Comparison of ENCODE assay signal across 17 cellular contexts in genomic region chr1:200374569-200375312, GRCh38. TPM values are rescaled to one million over a fixed set of nuclear protein-coding genes. Genes with fewer than 3 reads are reported as not detected.
A peak's percentile ranks its signal among the peaks of the same experiment; 100 is the strongest.
DNase-seq lines count a peak whose midpoint lies in the region; FAIRE-seq and TF ChIP-seq lines count a peak whose summit lies in the region.
"Had no signal": no experiment of that assay in that cellular context is flagged by ENCODE, and none has a peak within 500 bp of the region (broad histone marks: within the 10 kb centered on the region; RNA-seq: fewer than 3 reads in every experiment).

No MANE protein-coding gene starts in this region.

- no peaks in the 10 kb centered on the region for H3K79me2 ChIP-seq in ACC112 (ENCODE audit: control insufficient read depth, insufficient read depth, low read length, unreplicated experiment)

- peaks cover 48% of the 10 kb centered on the region for H3K4me1 ChIP-seq in ACC112 (ENCODE audit: control insufficient read depth, insufficient read depth, low read length, unreplicated experiment)
- peaks cover 64% of the 10 kb centered on the region for H3K4me1 ChIP-seq in HUES48 (ENCODE audit: control insufficient read depth, insufficient read depth, low read length)
- H3K4me1 ChIP-seq in small intestine (ENCODE audit: control insufficient read depth in 2 of 2, insufficient read depth in 1 of 2, low read depth in 1 of 2, low read length in 1 of 2), result no peaks in the 10 kb centered on the region
- H3K4me1 ChIP-seq: uterus had no signal

- H2AFZ ChIP-seq in ACC112 (ENCODE audit: low read length, unreplicated experiment), result peak overlapping the region; percentile 16

- H3K27me3 ChIP-seq in ACC112 (ENCODE audit: insufficient read depth, low read length) (no peaks in the 10 kb centered on the region), HUES48 (ENCODE audit: control insufficient read depth, insufficient read depth, low read length) (no peaks in the 10 kb centered on the region), bronchial epithelial cell (ENCODE audit: control insufficient read depth, insufficient read depth, low read length) (no peaks in the 10 kb centered on the region), small intestine (ENCODE audit: control insufficient read depth in 2 of 2, insufficient read depth in 2 of 2, low read length in 2 of 2) (no peaks in the 10 kb centered on the region)
- H3K27me3 ChIP-seq: heart left ventricle, uterus had no signal

- DNase-seq in bronchial epithelial cell (ENCODE audit: low read depth) (peak; percentile 62), myocyte (ENCODE audit: low read depth) (peak; percentile 11), NCI-H748 (lab: John Stamatoyannopoulos, UW; ENCODE audit: unreplicated experiment) (no peak), small intestine (no peak)
- no peak for DNase-seq in activated CD4-positive, alpha-beta T cell treated with anti-CD3 and anti-CD28 coated beads, Interleukin-2, amount 50 U/mL, for 4 hours
- DNase-seq in stimulated activated CD8-positive, alpha-beta memory T cell treated with anti-CD3 and anti-CD28 coated beads, Interleukin-4, amount 100 ng/mL, for 48 hours, result no peak
- DNase-seq: activated CD4-positive, alpha-beta T cell treated with anti-CD3 and anti-CD28 coated beads, Interleukin-2, amount 50 U/mL, for 48 hours; heart left ventricle; NCI-H2029; NCI-H774; retina; SHP77 treated with DMSO at 0.1 percent for 48 hours; uterus had no signal

- TF ChIP-seq CTCF in bronchial epithelial cell (IDR thresholded peaks at IDR 0.05; ENCODE audit: insufficient read depth, low read length, severe bottlenecking), result no peak

- WGBS in small intestine, 3 donors, result 72 to 88% (median 78%) methylated on average over 7 of the region's 7 CpGs

- H3K9me3 ChIP-seq in HUES48 (ENCODE audit: control insufficient read depth, insufficient read depth, low read length) (no peaks in the 10 kb centered on the region), small intestine (ENCODE audit: control insufficient read depth, low read depth) (no peaks in the 10 kb centered on the region)
- H3K9me3 ChIP-seq: heart left ventricle, uterus had no signal

- H3K36me3 ChIP-seq in ACC112 (ENCODE audit: insufficient read depth, low read length) (no peaks in the 10 kb centered on the region), HUES48 (ENCODE audit: control insufficient read depth, insufficient read depth, low read length) (no peaks in the 10 kb centered on the region), bronchial epithelial cell (ENCODE audit: control insufficient read depth, insufficient read depth, low read length) (no peaks in the 10 kb centered on the region), small intestine (ENCODE audit: control insufficient read depth in 2 of 2, insufficient read depth in 2 of 2, low read length in 2 of 2) (no peaks in the 10 kb centered on the region)
- H3K36me3 ChIP-seq: heart left ventricle, uterus had no signal

- FAIRE-seq in bronchial epithelial cell (lab: Jason Lieb, UNC) (no peak), small intestine (lab: Jason Lieb, UNC) (no peak)
- FAIRE-seq: colon, D721Med had no signal

- H3K27ac ChIP-seq in ACC112 (ENCODE audit: low read depth, low read length), result no peak overlapping the region
- peak overlapping the region; percentile 90 for H3K27ac ChIP-seq in HUES48 (ENCODE audit: low read depth, low read length)
- no peak overlapping the region for H3K27ac ChIP-seq in small intestine (ENCODE audit: low read depth in 1 of 2, low read length in 1 of 2)
- H3K27ac ChIP-seq: heart left ventricle, uterus had no signal

- peak overlapping the region; percentile 17; the same call in 1 of the 2 replicates for H3K9ac ChIP-seq in HUES48 (ENCODE audit: low read depth, low read length)

- H3K4me3 ChIP-seq in ACC112 (ENCODE audit: low read depth, low read length), result no peak overlapping the region
- peak overlapping the region; percentile 52; the same call in 1 of the 2 replicates for H3K4me3 ChIP-seq in HUES48 (ENCODE audit: low read depth, low read length)
- H3K4me3 ChIP-seq in bronchial epithelial cell (ENCODE audit: low read depth, low read length), result no peak overlapping the region
- H3K4me3 ChIP-seq in small intestine (ENCODE audit: low read depth in 1 of 2, low read length in 2 of 2), result no peak overlapping the region
- H3K4me3 ChIP-seq: heart left ventricle, uterus had no signal

RNA-seq across cellular contexts. Expression of gene ZNF281, which starts 35.1 kb away (rescaled TPM):
- total RNA-seq in bronchial epithelial cell, result 16.6 and 18.4 TPM in 2 replicates
- 14.1 and 15.7 TPM in 2 replicates for total RNA-seq in myocyte
- 7.5 TPM for polyA plus RNA-seq in myocyte (2012)
- 1 to 10 TPM; 1.6 to 3.6 (median 3.1) TPM for polyA plus RNA-seq in small intestine

Comparison
In these comparisons a context has a peak if more than half of its experiments do, and no peak if none do; other contexts are left out.
1. DNase-seq: peak in bronchial epithelial cell (single experiment) and myocyte (single experiment); none in activated CD4-positive, alpha-beta T cell treated with anti-CD3 and anti-CD28 coated beads, Interleukin-2, amount 50 U/mL, for 4 hours (0 of 2), NCI-H748 (single experiment), stimulated activated CD8-positive, alpha-beta memory T cell treated with anti-CD3 and anti-CD28 coated beads, Interleukin-4, amount 100 ng/mL, for 48 hours (single experiment) and small intestine (single experiment).